In the genomic region with DNA sequence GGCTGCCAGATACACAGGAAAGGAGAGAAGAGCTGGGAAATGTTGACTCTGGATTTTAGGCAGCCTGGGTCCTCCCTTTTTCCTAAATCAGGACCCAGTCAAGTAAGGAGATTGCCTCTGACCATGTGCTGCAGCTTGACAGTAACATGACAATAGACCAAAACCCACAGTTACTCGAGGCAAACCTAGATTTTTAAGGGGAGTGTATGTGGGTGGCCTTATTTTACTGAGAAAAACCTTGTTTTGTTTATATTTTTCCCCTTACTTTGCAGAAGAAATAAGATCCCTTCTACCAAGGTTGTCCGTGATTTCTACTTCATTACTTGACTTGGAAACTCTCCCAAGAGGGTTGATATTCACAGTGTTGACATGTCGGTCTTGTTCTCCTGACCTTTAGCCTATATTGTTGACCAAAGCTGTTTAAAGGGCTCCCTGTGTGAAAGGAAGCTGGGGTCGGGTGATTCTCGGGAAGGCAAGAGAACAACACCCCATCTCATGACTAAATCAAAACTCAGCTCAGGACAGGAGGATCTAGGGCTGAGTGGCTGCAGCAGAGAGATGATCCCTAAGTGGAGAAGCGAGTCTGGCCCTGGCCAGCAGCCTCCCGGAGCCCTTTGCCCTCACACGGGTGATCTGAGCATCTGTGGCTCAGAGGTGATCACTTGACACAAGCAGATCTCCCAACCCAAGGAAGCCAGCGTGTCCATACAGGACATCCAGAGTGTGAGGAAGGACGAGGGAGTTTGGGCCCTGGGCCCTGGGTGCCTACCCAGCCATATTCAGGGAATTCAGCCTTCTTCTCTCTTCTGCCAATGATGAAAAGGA, we compare ENCODE assay signal across 1 cellular context.
TF ChIP-seq lines count a peak whose summit lies in the region.

No MANE protein-coding gene starts in this region.

TF ChIP-seq in HepG2, 621 proteins besides CTCF, POLR2A, EP300 and RAD21 (continued from another document):
- peak; percentile 67 for TF ChIP-seq RXRB (CRISPR knock-in tag; IDR thresholded peaks at IDR 0.05; ENCODE audit: borderline replicate concordance)
- TF ChIP-seq, protein P1, sequence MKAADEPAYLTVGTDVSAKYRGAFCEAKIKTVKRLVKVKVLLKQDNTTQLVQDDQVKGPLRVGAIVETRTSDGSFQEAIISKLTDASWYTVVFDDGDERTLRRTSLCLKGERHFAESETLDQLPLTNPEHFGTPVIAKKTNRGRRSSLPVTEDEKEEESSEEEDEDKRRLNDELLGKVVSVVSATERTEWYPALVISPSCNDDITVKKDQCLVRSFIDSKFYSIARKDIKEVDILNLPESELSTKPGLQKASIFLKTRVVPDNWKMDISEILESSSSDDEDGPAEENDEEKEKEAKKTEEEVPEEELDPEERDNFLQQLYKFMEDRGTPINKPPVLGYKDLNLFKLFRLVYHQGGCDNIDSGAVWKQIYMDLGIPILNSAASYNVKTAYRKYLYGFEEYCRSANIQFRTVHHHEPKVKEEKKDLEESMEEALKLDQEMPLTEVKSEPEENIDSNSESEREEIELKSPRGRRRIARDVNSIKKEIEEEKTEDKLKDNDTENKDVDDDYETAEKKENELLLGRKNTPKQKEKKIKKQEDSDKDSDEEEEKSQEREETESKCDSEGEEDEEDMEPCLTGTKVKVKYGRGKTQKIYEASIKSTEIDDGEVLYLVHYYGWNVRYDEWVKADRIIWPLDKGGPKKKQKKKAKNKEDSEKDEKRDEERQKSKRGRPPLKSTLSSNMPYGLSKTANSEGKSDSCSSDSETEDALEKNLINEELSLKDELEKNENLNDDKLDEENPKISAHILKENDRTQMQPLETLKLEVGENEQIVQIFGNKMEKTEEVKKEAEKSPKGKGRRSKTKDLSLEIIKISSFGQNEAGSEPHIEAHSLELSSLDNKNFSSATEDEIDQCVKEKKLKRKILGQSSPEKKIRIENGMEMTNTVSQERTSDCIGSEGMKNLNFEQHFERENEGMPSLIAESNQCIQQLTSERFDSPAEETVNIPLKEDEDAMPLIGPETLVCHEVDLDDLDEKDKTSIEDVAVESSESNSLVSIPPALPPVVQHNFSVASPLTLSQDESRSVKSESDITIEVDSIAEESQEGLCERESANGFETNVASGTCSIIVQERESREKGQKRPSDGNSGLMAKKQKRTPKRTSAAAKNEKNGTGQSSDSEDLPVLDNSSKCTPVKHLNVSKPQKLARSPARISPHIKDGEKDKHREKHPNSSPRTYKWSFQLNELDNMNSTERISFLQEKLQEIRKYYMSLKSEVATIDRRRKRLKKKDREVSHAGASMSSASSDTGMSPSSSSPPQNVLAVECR (CRISPR knock-in tag; IDR thresholded peaks at IDR 0.05; ENCODE audit: borderline replicate concordance), result 0 out of 2 replicates have a peak, but pooled peaks have one; percentile 9
- TF ChIP-seq, protein P2, sequence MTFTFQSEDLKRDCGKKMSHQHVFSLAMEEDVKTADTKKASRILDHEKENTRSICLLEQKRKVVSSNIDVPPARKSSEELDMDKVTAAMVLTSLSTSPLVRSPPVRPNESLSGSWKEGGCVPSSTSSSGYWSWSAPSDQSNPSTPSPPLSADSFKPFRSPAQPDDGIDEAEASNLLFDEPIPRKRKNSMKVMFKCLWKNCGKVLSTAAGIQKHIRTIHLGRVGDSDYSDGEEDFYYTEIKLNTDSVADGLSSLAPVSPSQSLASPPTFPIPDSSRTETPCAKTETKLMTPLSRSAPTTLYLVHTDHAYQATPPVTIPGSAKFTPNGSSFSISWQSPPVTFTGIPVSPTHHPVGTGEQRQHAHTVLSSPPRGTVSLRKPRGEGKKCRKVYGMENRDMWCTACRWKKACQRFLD (CRISPR knock-in tag; IDR thresholded peaks at IDR 0.05; ENCODE audit: borderline replicate concordance), result no peak
- no peak for TF ChIP-seq FOXA1 (IDR thresholded peaks at IDR 0.05)
- TF ChIP-seq FOXA1 (CRISPR knock-in tag; IDR thresholded peaks at IDR 0.05), result peak; percentile 40; the same call in 1 of the 2 replicates
- TF ChIP-seq SOX13 (IDR thresholded peaks at IDR 0.05), result no peak
- TF ChIP-seq SOX13 (CRISPR knock-in tag; conservative IDR thresholded peaks at IDR 0.05 in 1 of 2, IDR thresholded peaks at IDR 0.05 in 1 of 2), result peak in 1 of 2 experiments; percentile 66; a peak in 2 of 4 replicates
- TF ChIP-seq ZNF430 (CRISPR knock-in tag; IDR thresholded peaks at IDR 0.05), result no peak
- TF ChIP-seq NR2F2 (IDR thresholded peaks at IDR 0.05; ENCODE audit: borderline replicate concordance, low read depth), result peak; percentile 66
- no peak for TF ChIP-seq FOXP1 (IDR thresholded peaks at IDR 0.05)
- peak; percentile 39 for TF ChIP-seq FOXP1 (CRISPR knock-in tag; IDR thresholded peaks at IDR 0.05)
- TF ChIP-seq PPARG (CRISPR knock-in tag; conservative IDR thresholded peaks at IDR 0.05), result peak; percentile 69
- TF ChIP-seq NR2F1 (CRISPR knock-in tag; IDR thresholded peaks at IDR 0.05), result peak in 1 of 2 experiments; percentile 37; a peak in 2 of 4 replicates
- TF ChIP-seq NR2F6 (IDR thresholded peaks at IDR 0.05), result peak; percentile 75
- TF ChIP-seq NR2F6 (CRISPR knock-in tag; IDR thresholded peaks at IDR 0.05), result peak; percentile 71
TF ChIP-seq in HepG2: peak in this region for 12.
